Comparison of ENCODE assay signal across 19 cellular contexts in the genomic region with DNA sequence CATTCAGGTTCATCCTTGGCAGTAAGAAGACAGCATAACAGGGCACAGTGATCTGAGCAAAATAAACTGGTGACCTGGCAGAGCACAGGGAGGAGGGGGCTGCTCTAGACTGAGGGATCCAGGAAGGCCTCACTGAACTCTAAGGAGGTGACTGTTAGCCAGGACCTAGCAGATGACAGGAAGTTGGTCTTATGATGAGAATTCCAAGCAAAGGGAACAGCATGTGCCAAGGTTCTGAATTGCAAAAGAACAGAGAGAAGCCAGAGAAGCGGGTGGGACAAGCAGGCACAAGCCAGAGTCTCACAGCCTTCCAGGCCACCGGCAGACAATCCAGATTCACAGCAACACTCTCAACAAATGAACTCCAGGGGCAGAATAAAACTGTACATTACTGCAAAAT.
DNase-seq lines count a peak whose midpoint lies in the region; ATAC-seq and TF ChIP-seq lines count a peak whose summit lies in the region.
"Had no signal": no experiment of that assay in that cellular context is flagged by ENCODE, and none has a peak within 500 bp of the region (broad histone marks: within the 10 kb centered on the region; RNA-seq: fewer than 3 reads in every experiment).

No MANE protein-coding gene starts in this region.

- no peak overlapping the region for H3K4me3 ChIP-seq in gastroesophageal sphincter
- no peak overlapping the region for H3K4me3 ChIP-seq in neural progenitor cell
- H3K4me3 ChIP-seq: mucosa of descending colon had no signal

- peaks cover 5% of the 10 kb centered on the region for H3K9me3 Mint-ChIP-seq in neural progenitor cell

- no peak for TF ChIP-seq POLR2A in gastroesophageal sphincter (IDR thresholded peaks at IDR 0.05)

- H3K36me3 ChIP-seq in gastroesophageal sphincter (no peaks in the 10 kb centered on the region), neural progenitor cell (no peaks in the 10 kb centered on the region)

- H3K4me3 Mint-ChIP-seq in neural progenitor cell: no peak overlapping the region
- H3K4me3 Mint-ChIP-seq: activated T-helper 1 cell treated with anti-CD3 and anti-CD28 coated beads, Interleukin-12 subunit alpha, Interleukin-12 subunit beta, Interleukin-2, Interleukin-4 antibody, amounts not matched to agents 30 ng/mL and 10 ng/mL and 1 ng/mL, durations not matched to agents 14 hours and 24 hours and 36 hours; CD8-positive, alpha-beta T cell; H9; stimulated activated naive CD8-positive, alpha-beta T cell treated with anti-CD3 and anti-CD28 coated beads, Interleukin-15, Interleukin-2, amounts not matched to agents 100 ng/mL and 50 ng/mL, for 24 hours had no signal

- intact Hi-C loops in Right ventricle myocardium inferior (cut with DNase I): no loop called here
- intact Hi-C loops in cardiac septum (cut with DNase I): no loop called here
- intact Hi-C loops in posterior vena cava (cut with DNase I): no loop called here

- peaks cover 0 to 5% (median 4%) of the 10 kb centered on the region in 3 donors for H3K4me1 ChIP-seq in gastroesophageal sphincter
- peaks cover 8% of the 10 kb centered on the region for H3K4me1 ChIP-seq in neural progenitor cell

- no peak overlapping the region for H3K27ac Mint-ChIP-seq in neural progenitor cell
- H3K27ac Mint-ChIP-seq: activated T-helper 1 cell treated with anti-CD3 and anti-CD28 coated beads, Interleukin-12 subunit alpha, Interleukin-12 subunit beta, Interleukin-2, Interleukin-4 antibody, amounts not matched to agents 30 ng/mL and 10 ng/mL and 1 ng/mL, durations not matched to agents 14 hours and 24 hours and 36 hours; CD8-positive, alpha-beta T cell; H9; stimulated activated naive CD8-positive, alpha-beta T cell treated with anti-CD3 and anti-CD28 coated beads, Interleukin-15, Interleukin-2, amounts not matched to agents 100 ng/mL and 50 ng/mL, for 24 hours had no signal

- TF ChIP-seq CTCF in gastroesophageal sphincter (IDR thresholded peaks at IDR 0.05): no peak
- no peak for TF ChIP-seq CTCF in neural progenitor cell (IDR thresholded peaks at IDR 0.05)

- H3K27ac ChIP-seq in gastroesophageal sphincter (peak overlapping the region in 3 of 4 donors; percentile 46 to 67 (median 49)), neural progenitor cell (no peak overlapping the region)
- H3K27ac ChIP-seq: 22Rv1 had no signal

- H3K27me3 ChIP-seq in gastroesophageal sphincter (no peaks in the 10 kb centered on the region), neural progenitor cell (no peaks in the 10 kb centered on the region)

- no peaks in the 10 kb centered on the region for H3K79me2 ChIP-seq in neural progenitor cell (ENCODE audit: low read depth)

- no peaks in the 10 kb centered on the region for H3F3A ChIP-seq in neural progenitor cell (ENCODE audit: low read depth)

- no peak overlapping the region for H3K9ac ChIP-seq in neural progenitor cell

- peaks cover 6% of the 10 kb centered on the region for H3K4me1 Mint-ChIP-seq in neural progenitor cell

- no peaks in the 10 kb centered on the region for H3K27me3 Mint-ChIP-seq in neural progenitor cell (ENCODE audit: insufficient read depth, low read depth)
- H3K27me3 Mint-ChIP-seq: stimulated activated naive CD8-positive, alpha-beta T cell treated with anti-CD3 and anti-CD28 coated beads, Interleukin-15, Interleukin-2, amounts not matched to agents 100 ng/mL and 50 ng/mL, for 24 hours had no signal

- H3K4me2 ChIP-seq in neural progenitor cell: no peak overlapping the region

- WGBS in gastroesophageal sphincter (ENCODE audit: low coverage in 1 of 2), 2 donors: 73% methylated on average over 2 of the region's 2 CpGs; no CpG with 5 or more reads in 1 of the 2 donors

- no peaks in the 10 kb centered on the region for H4K20me1 ChIP-seq in neural progenitor cell (ENCODE audit: low read depth)

- H3K9me3 ChIP-seq in gastroesophageal sphincter (no peaks in the 10 kb centered on the region), neural progenitor cell (ENCODE audit: low read depth) (no peaks in the 10 kb centered on the region)
- H3K9me3 ChIP-seq: mucosa of descending colon had no signal

- ATAC-seq in Right ventricle myocardium inferior: peak; percentile 68
- ATAC-seq in gastroesophageal sphincter: peak; percentile 93
- no peak for ATAC-seq in GM19395 (IDR thresholded peaks at IDR 0.05; ENCODE audit: unreplicated experiment)
- ATAC-seq: CD8-positive, alpha-beta T cell; mucosa of descending colon had no signal

- H2AFZ ChIP-seq in neural progenitor cell (replicated peaks): peak overlapping the region; percentile 55

- TF ChIP-seq EP300 in gastroesophageal sphincter (IDR thresholded peaks at IDR 0.05): no peak

- no peaks in the 10 kb centered on the region for H3K36me3 Mint-ChIP-seq in neural progenitor cell
- H3K36me3 Mint-ChIP-seq: CD8-positive, alpha-beta T cell had no signal

- DNase-seq in Right ventricle myocardium inferior (ENCODE audit: missing footprints) (no peak), cardiac septum (ENCODE audit: low spot score) (no peak), neural progenitor cell (ENCODE audit: low spot score) (no peak), NCI-H2029 (lab: John Stamatoyannopoulos, UW) (no peak), posterior vena cava (ENCODE audit: low spot score) (no peak)
- DNase-seq in NK-92 treated with Interleukin-12 subunit alpha and Interleukin-12 subunit beta, amount 100 ng/mL, for 24 hours (lab: John Stamatoyannopoulos, UW): no peak
- DNase-seq: activated CD4-positive, alpha-beta T cell treated with anti-CD3 and anti-CD28 coated beads, Interleukin-2, amount 50 U/mL, for 48 hours; CD8-positive, alpha-beta T cell; effector CD8-positive, alpha-beta T cell; H9; head of caudate nucleus; mucosa of descending colon; NCI-H2029 treated with DMSO at 0.1 percent for 48 hours; NCI-H748 treated with DMSO at 0.1 percent for 48 hours had no signal
